Comparison of ENCODE assay signal across 15 cellular contexts in the genomic region with DNA sequence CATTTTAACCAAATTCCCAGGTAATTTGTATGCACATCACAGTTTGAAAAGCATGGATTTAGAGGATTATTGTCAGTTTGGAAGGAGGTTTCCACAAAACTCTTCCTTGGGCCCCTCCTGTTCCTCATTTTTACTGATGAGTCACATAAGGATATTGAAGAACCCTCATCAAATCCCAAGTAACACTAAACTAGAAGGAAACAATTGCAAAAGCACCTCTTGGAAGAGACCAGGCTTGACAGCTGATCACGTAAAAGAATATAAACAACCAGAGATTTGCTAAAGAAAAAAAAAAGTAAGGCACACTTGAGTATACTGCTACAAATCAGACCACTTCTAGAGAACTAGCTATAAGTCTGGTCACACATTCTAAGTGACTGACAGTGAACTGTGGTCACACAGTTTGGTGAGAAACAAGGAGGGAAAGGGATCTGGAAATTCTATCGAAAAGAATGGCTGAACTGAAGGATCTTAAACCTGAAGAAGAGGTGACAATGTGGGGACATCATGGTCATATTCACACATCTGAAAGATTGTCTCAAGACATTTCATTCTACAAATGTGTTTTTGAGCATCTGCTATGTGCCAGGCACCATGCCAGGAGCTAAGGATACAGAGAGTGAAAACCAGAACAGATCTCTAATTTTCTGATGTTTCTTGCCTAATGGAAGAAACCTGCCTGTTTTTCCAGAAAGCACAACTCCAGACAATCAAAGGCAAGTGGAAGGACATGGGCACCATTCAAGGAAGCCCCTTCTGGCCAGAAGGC. TPM values are rescaled to one million over a fixed set of nuclear protein-coding genes. Genes with fewer than 3 reads are reported as not detected.
DNase-seq lines count a peak whose midpoint lies in the region; ATAC-seq and TF ChIP-seq lines count a peak whose summit lies in the region.
"Had no signal": no experiment of that assay in that cellular context is flagged by ENCODE, and none has a peak within 500 bp of the region (broad histone marks: within the 10 kb centered on the region; RNA-seq: fewer than 3 reads in every experiment).

No MANE protein-coding gene starts in this region.

- dilution Hi-C loops in mammary epithelial cell (cut with HindIII; ENCODE audit: low sequenced_read_pairs), result no loop called here

- peaks cover 9% of the 10 kb centered on the region for H3K4me1 Mint-ChIP-seq in MCF 10A (ENCODE audit: insufficient read depth, unreplicated experiment)
- H3K4me1 Mint-ChIP-seq: natural killer cell; stimulated activated effector memory CD8-positive, alpha-beta T cell treated with anti-CD3 and anti-CD28 coated beads, Interleukin-12 subunit alpha, Interleukin-12 subunit beta, amount 100 ng/mL, for 72 hours had no signal

- 100% methylated on average over 2 of the region's 2 CpGs for WGBS in mammary epithelial cell (ENCODE audit: low coverage, missing lambda C conversion rate)
- 70 to 79% methylated on average over 2 of the region's 2 CpGs for WGBS in transverse colon (ENCODE audit: low coverage in 1 of 2), 2 donors

- CTCF ChIA-PET in MCF 10A (lab: Yijun Ruan, JAX) (interaction anchor here (0.6 to 1.5 kb wide), 6 partner anchors 10 to 120 kb away, joined by 3 to 6 read pairs (median 4); no protein-coding TSS in a partner anchor), mammary epithelial cell (lab: Charles Lee; ENCODE audit: low non-redundant PET) (no interaction called here)

- H3K4me2 ChIP-seq in mammary epithelial cell (ENCODE audit: insufficient read depth, low read depth, low read length), result no peak overlapping the region
- H3K4me2 ChIP-seq: hepatocyte had no signal

- peak overlapping the region; percentile 27 for H3K27ac Mint-ChIP-seq in MCF 10A (ENCODE audit: low read depth, unreplicated experiment)
- H3K27ac Mint-ChIP-seq: natural killer cell; stimulated activated effector memory CD8-positive, alpha-beta T cell treated with anti-CD3 and anti-CD28 coated beads, Interleukin-12 subunit alpha, Interleukin-12 subunit beta, amount 100 ng/mL, for 72 hours had no signal

- no peaks in the 10 kb centered on the region for H3K9me3 Mint-ChIP-seq in MCF 10A (ENCODE audit: unreplicated experiment)
- H3K9me3 Mint-ChIP-seq: natural killer cell; stimulated activated effector memory CD8-positive, alpha-beta T cell treated with anti-CD3 and anti-CD28 coated beads, Interleukin-12 subunit alpha, Interleukin-12 subunit beta, amount 100 ng/mL, for 72 hours had no signal

- POLR2A ChIA-PET in MCF 10A (lab: Yijun Ruan, JAX), result interaction anchor here (0.6 to 0.8 kb wide), 3 partner anchors 18 to 23 kb away, joined by 3 to 4 read pairs (median 3); no protein-coding TSS in a partner anchor

- in situ Hi-C loops in mammary epithelial cell (cut with MboI; ENCODE audit: low sequenced_read_pairs in 2 of 2) (no loop called here), transverse colon (cut with MboI; ENCODE audit: low pct_ligation_motif_present in 1 of 4, low pct_unique_long_range_greater_than_20kb in 1 of 4, low sequenced_read_pairs in 3 of 4) (no loop called here)

- H3K4me3 Mint-ChIP-seq in MCF 10A (ENCODE audit: unreplicated experiment), result no peak overlapping the region
- H3K4me3 Mint-ChIP-seq: natural killer cell; stimulated activated effector memory CD8-positive, alpha-beta T cell treated with anti-CD3 and anti-CD28 coated beads, Interleukin-12 subunit alpha, Interleukin-12 subunit beta, amount 100 ng/mL, for 72 hours had no signal

- no peak overlapping the region for H3K9ac ChIP-seq in mammary epithelial cell (ENCODE audit: insufficient read depth, low read length)

- no peak for TF ChIP-seq EP300 in transverse colon (IDR thresholded peaks at IDR 0.05; ENCODE audit: low read depth)

- H3K4me1 ChIP-seq in mammary epithelial cell (ENCODE audit: insufficient read depth, low read length) (no peaks in the 10 kb centered on the region), muscle layer of duodenum (ENCODE audit: control insufficient read depth in 1 of 2, insufficient read depth in 2 of 2, low read length in 2 of 2) (peaks cover 3 to 10% of the 10 kb centered on the region in 2 donors), transverse colon (peaks cover 0 to 17% (median 7%) of the 10 kb centered on the region in 4 donors)

- DNase-seq in MCF 10A (ENCODE audit: unreplicated experiment) (peak; percentile 33), mammary epithelial cell (no peak), transverse colon (no peak), HK-2 (ENCODE audit: unreplicated experiment) (no peak), NCI-H82 treated with DMSO at 0.1 percent for 48 hours (lab: John Stamatoyannopoulos, UW; ENCODE audit: unreplicated experiment) (no peak)
- DNase-seq: activated gamma-delta T cell treated with Interleukin-2 at 50 U/mL for 16 hours, GOT3, natural killer cell, NCI-H1417 treated with DMSO at 0.1 percent for 48 hours, OCI-M1 had no signal

- TF ChIP-seq POLR2A in transverse colon (IDR thresholded peaks at IDR 0.05), result no peak

- intact Hi-C loops in MCF 10A (cut with micrococcal nuclease), result no loop called here
- intact Hi-C loops in mammary epithelial cell (cut with micrococcal nuclease), result no loop called here
- intact Hi-C loops in transverse colon (cut with DNase I; ENCODE audit: low total_unique reads), result no loop called here

- H3K36me3 ChIP-seq in mammary epithelial cell (ENCODE audit: insufficient read depth, low read length) (no peaks in the 10 kb centered on the region), muscle layer of duodenum (ENCODE audit: control insufficient read depth in 1 of 2, insufficient read depth in 2 of 2, low read length in 2 of 2) (no peaks in the 10 kb centered on the region), transverse colon (no peaks in the 10 kb centered on the region)

- H2AFZ ChIP-seq in mammary epithelial cell (ENCODE audit: low read depth, low read length), result no peak overlapping the region
- H2AFZ ChIP-seq: hepatocyte had no signal

- H3K79me2 ChIP-seq in mammary epithelial cell (ENCODE audit: insufficient read depth, low read length), result peaks cover 56% of the 10 kb centered on the region

- H3K4me3 ChIP-seq in mammary epithelial cell (replicated peaks in 1 of 3; ENCODE audit: insufficient read depth in 1 of 3, low read depth in 2 of 3, low read length in 3 of 3) (no peak overlapping the region), muscle layer of duodenum (ENCODE audit: low read depth in 1 of 2, low read length in 2 of 2) (no peak overlapping the region), transverse colon (no peak overlapping the region)
- H3K4me3 ChIP-seq: hepatocyte had no signal

- H3K9me3 ChIP-seq in mammary epithelial cell (replicated peaks; ENCODE audit: insufficient read depth, low read length) (no peaks in the 10 kb centered on the region), muscle layer of duodenum (ENCODE audit: control insufficient read depth in 1 of 2, low read length in 2 of 2) (no peaks in the 10 kb centered on the region), transverse colon (no peaks in the 10 kb centered on the region)

- H3K36me3 Mint-ChIP-seq in MCF 10A (ENCODE audit: insufficient read depth, unreplicated experiment), result no peaks in the 10 kb centered on the region
- H3K36me3 Mint-ChIP-seq: natural killer cell; stimulated activated effector memory CD8-positive, alpha-beta T cell treated with anti-CD3 and anti-CD28 coated beads, Interleukin-12 subunit alpha, Interleukin-12 subunit beta, amount 100 ng/mL, for 72 hours had no signal

- H4K20me1 ChIP-seq in mammary epithelial cell (ENCODE audit: insufficient read depth, low read length), result no peaks in the 10 kb centered on the region

- no peaks in the 10 kb centered on the region for H3K27me3 Mint-ChIP-seq in MCF 10A (ENCODE audit: insufficient read depth, unreplicated experiment)

- no peaks in the 10 kb centered on the region for H3K27me3 ChIP-seq in mammary epithelial cell (ENCODE audit: insufficient read depth, low read length)
- H3K27me3 ChIP-seq in muscle layer of duodenum (ENCODE audit: low read depth, low read length), result no peaks in the 10 kb centered on the region
- H3K27me3 ChIP-seq in transverse colon, result no peaks in the 10 kb centered on the region
- H3K27me3 ChIP-seq: hepatocyte had no signal

- no TSS peak for BruUV-seq in MCF 10A (replicated peaks; lab: Mats Ljungman, UMichigan)
- BruUV-seq in mammary epithelial cell (replicated peaks; lab: Mats Ljungman, UMichigan), result no TSS peak

- TF ChIP-seq CTCF in MCF 10A (IDR thresholded peaks at IDR 0.05; ENCODE audit: unreplicated experiment) (no peak), mammary epithelial cell (conservative IDR thresholded peaks at IDR 0.05 in 1 of 2, IDR thresholded peaks at IDR 0.05 in 1 of 2; ENCODE audit: extremely low read depth in 1 of 2, insufficient read depth in 1 of 2, low read depth in 1 of 2, low read length in 2 of 2) (no peak), transverse colon (IDR thresholded peaks at IDR 0.05) (no peak)

- no peak for ATAC-seq in GM19324 (IDR thresholded peaks at IDR 0.05; ENCODE audit: low FRiP score, unreplicated experiment)
- ATAC-seq: natural killer cell; stimulated activated effector memory CD8-positive, alpha-beta T cell treated with anti-CD3 and anti-CD28 coated beads, Interleukin-12 subunit alpha, Interleukin-12 subunit beta, amount 100 ng/mL, for 72 hours had no signal

- H3K27ac ChIP-seq in mammary epithelial cell (ENCODE audit: insufficient read depth, low read depth, low read length), result no peak overlapping the region
- H3K27ac ChIP-seq in cingulate gyrus (ENCODE audit: low read depth, low read length), result peak overlapping the region; percentile 51
- peak overlapping the region; percentile 26 for H3K27ac ChIP-seq in muscle layer of duodenum (ENCODE audit: low read length)
- H3K27ac ChIP-seq in transverse colon, result peak overlapping the region in 3 of 4 donors; percentile 1 to 58 (median 47)
- H3K27ac ChIP-seq: hepatocyte had no signal

RNA-seq across cellular contexts. Expression of a gene that starts 24.1 kb away (rescaled TPM):
- total RNA-seq in MCF 10A (2022) (23.8 and 34.1 TPM in 2 replicates), mammary epithelial cell (10 to 100 TPM; 27.0 to 39.7 TPM), transverse colon (10 to 100 TPM; 22.7 to 34.8 (median 26.4) TPM)
- polyA plus RNA-seq in mammary epithelial cell, result 15.3 TPM
- 49.7 TPM for polyA minus RNA-seq in mammary epithelial cell

RNA-seq across cellular contexts. Expression of a gene that starts 47.2 kb away (rescaled TPM):
- 16.5 and 18.9 TPM in 2 replicates for total RNA-seq in MCF 10A (2022)
- total RNA-seq in mammary epithelial cell, result 10 to 100 TPM; 16.0 to 20.8 TPM
- 16.2 TPM for polyA plus RNA-seq in mammary epithelial cell
- polyA minus RNA-seq in mammary epithelial cell, result 16.2 TPM
- total RNA-seq in transverse colon, result 100 to 1,000 TPM in 2 of 4 donors, 10 to 100 TPM in 2; 96.9 to 263 (median 134) TPM
